8 cellular contexts compared by ENCODE assay signal in the genomic region with DNA sequence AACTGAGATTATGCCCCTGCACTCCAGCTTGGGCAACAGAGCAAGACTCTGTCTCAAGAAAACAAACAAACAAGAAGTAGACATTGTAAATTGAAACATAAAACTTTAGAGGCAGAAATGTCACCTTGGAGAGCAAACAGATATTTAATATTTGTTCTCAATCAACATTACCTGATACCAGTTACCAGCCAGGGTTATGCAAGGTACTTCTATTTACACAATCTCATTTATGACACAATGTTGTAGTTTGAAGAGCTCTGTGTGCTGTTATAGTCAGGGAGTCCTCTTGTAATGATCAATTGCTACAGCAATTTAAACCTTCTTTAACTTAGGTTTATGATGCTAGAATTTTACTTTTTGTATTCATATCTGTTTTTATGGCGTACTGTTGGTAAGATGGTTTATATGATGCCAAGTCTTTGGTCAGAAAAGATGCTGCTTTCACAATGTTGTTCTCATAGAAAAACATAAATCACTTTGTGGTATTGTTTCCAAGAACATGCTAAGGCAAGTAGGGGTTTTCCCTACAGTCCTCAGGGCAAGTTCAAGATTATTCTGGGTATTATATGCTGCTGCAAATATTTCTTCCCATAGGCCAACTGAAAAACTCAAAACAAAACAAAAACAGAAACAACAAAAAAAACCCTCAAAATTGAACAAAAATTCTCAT.
A peak's percentile ranks its signal among the peaks of the same experiment; 100 is the strongest.
DNase-seq lines count a peak whose midpoint lies in the region; ATAC-seq, FAIRE-seq and TF ChIP-seq lines count a peak whose summit lies in the region.
"Had no signal": no experiment of that assay in that cellular context is flagged by ENCODE, and none has a peak within 500 bp of the region (broad histone marks: within the 10 kb centered on the region; RNA-seq: fewer than 3 reads in every experiment).

No MANE protein-coding gene starts in this region.

- H3K36me3 Mint-ChIP-seq in activated CD4-positive, alpha-beta memory T cell treated with anti-CD3 and anti-CD28 coated beads for 36 hours = no peaks in the 10 kb centered on the region
- no peaks in the 10 kb centered on the region for H3K36me3 Mint-ChIP-seq in osteocyte (ENCODE audit: unreplicated experiment)

- no peaks in the 10 kb centered on the region for H3K9me3 Mint-ChIP-seq in activated CD4-positive, alpha-beta memory T cell treated with anti-CD3 and anti-CD28 coated beads for 36 hours
- no peaks in the 10 kb centered on the region for H3K9me3 Mint-ChIP-seq in osteocyte (ENCODE audit: unreplicated experiment)
- H3K9me3 Mint-ChIP-seq: H9 had no signal

- TF ChIP-seq CTCF in osteocyte (IDR thresholded peaks at IDR 0.05) = no peak

- H3K27ac Mint-ChIP-seq in activated CD4-positive, alpha-beta memory T cell treated with anti-CD3 and anti-CD28 coated beads for 36 hours = peak overlapping the region; percentile 13
- peak overlapping the region; percentile 88 for H3K27ac Mint-ChIP-seq in osteocyte (ENCODE audit: unreplicated experiment)
- H3K27ac Mint-ChIP-seq: H9 had no signal

- DNase-seq in activated CD4-positive, alpha-beta memory T cell treated with anti-CD3 and anti-CD28 coated beads for 36 hours = no peak
- DNase-seq in osteocyte (ENCODE audit: extremely low spot score, unreplicated experiment) (no peak), Right ventricle myocardium superior (no peak), urothelium cell line (ENCODE audit: low spot score) (no peak), UCSD-AML1 (lab: John Stamatoyannopoulos, UW; ENCODE audit: unreplicated experiment) (no peak)
- DNase-seq: H9 had no signal

- ATAC-seq in GM19035 (IDR thresholded peaks at IDR 0.05; ENCODE audit: unreplicated experiment) (peak; percentile 47), HG02938 (IDR thresholded peaks at IDR 0.05; ENCODE audit: unreplicated experiment) (peak; percentile 51), Right ventricle myocardium superior (ENCODE audit: poor library complexity) (no peak)

- H3K27me3 Mint-ChIP-seq in activated CD4-positive, alpha-beta memory T cell treated with anti-CD3 and anti-CD28 coated beads for 36 hours = no peaks in the 10 kb centered on the region
- H3K27me3 Mint-ChIP-seq in osteocyte (ENCODE audit: unreplicated experiment) = no peaks in the 10 kb centered on the region

- POLR2A ChIA-PET in activated CD4-positive, alpha-beta memory T cell treated with anti-CD3 and anti-CD28 coated beads for 36 hours (lab: Charles Lee) = interaction anchor here (0.9 kb wide), 1 partner anchor 174 kb away, joined by 3 read pairs; no protein-coding TSS in a partner anchor

- H3K4me1 Mint-ChIP-seq in activated CD4-positive, alpha-beta memory T cell treated with anti-CD3 and anti-CD28 coated beads for 36 hours (ENCODE audit: low read depth) = peaks cover 63% of the 10 kb centered on the region
- H3K4me1 Mint-ChIP-seq in osteocyte (ENCODE audit: unreplicated experiment) = peaks cover 66% of the 10 kb centered on the region

- intact Hi-C loops in activated CD4-positive, alpha-beta memory T cell treated with anti-CD3 and anti-CD28 coated beads for 36 hours (cut with micrococcal nuclease) = loop anchor here (1.0 to 2.0 kb wide), 2 partner anchors 38 to 174 kb away; partner anchors contain the start of gene TNIK
- intact Hi-C loops in Right ventricle myocardium superior (cut with DNase I) = no loop called here

- H3K4me3 Mint-ChIP-seq in activated CD4-positive, alpha-beta memory T cell treated with anti-CD3 and anti-CD28 coated beads for 36 hours = no peak overlapping the region
- no peak overlapping the region for H3K4me3 Mint-ChIP-seq in osteocyte (ENCODE audit: unreplicated experiment)
- H3K4me3 Mint-ChIP-seq: H9 had no signal

- FAIRE-seq in urothelium cell line (lab: Jason Lieb, UNC) = no peak

- CTCF ChIA-PET in activated CD4-positive, alpha-beta memory T cell treated with anti-CD3 and anti-CD28 coated beads for 36 hours (lab: Charles Lee) = interaction anchor here (0.7 kb wide), 1 partner anchor 87 kb away, joined by 3 read pairs; no protein-coding TSS in a partner anchor
